ENCODE assay signal across 16 cellular contexts in genomic region chr7:100283147-100283546, GRCh38. TPM values are rescaled to one million over a fixed set of nuclear protein-coding genes. Genes with fewer than 3 reads are reported as not detected.
"Had no signal": no experiment of that assay in that cellular context is flagged by ENCODE, and none has a peak within 500 bp of the region (broad histone marks: within the 10 kb centered on the region; RNA-seq: fewer than 3 reads in every experiment).

No MANE protein-coding gene starts in this region.

RNA-seq across cellular contexts. Expression of gene SPDYE3, which starts 24.4 kb away (rescaled TPM):
- total RNA-seq: naive thymus-derived CD8-positive, alpha-beta T cell; natural killer cell treated with Interleukin-12 subunit alpha and Interleukin-12 subunit beta and Interleukin-15 and Interleukin-18, amount 100 ng/mL, for 72 hours; neural crest cell; omental fat pad; osteocyte; pancreas; posterior vena cava; pulmonary artery endothelial cell; sciatic nerve; smooth muscle cell; spleen; suprapubic skin; transverse colon; upper lobe of right lung; urinary bladder; uterus had no signal
